In genomic region chr20:50306478-50307423, GRCh38 we compare ENCODE assay signal across 1 cellular context.
TF ChIP-seq lines count a peak whose summit lies in the region.

No MANE protein-coding gene starts in this region.

TF ChIP-seq in HepG2, 621 proteins besides CTCF, POLR2A, EP300 and RAD21 (continued from another document and continues in another):
- TF ChIP-seq BCLAF1 (IDR thresholded peaks at IDR 0.05) (no peak), FOSL1 (CRISPR knock-in tag; IDR thresholded peaks at IDR 0.05; ENCODE audit: borderline replicate concordance) (no peak), AGO1 (IDR thresholded peaks at IDR 0.05; ENCODE audit: low read depth, low read length, poor library complexity, severe bottlenecking) (no peak), HDAC1 (CRISPR knock-in tag; IDR thresholded peaks at IDR 0.05) (no peak; the same call in 1 of the 2 replicates), ZNF383 (CRISPR knock-in tag; IDR thresholded peaks at IDR 0.05; ENCODE audit: borderline replicate concordance) (peak; percentile 19; the same call in 1 of the 2 replicates), NONO (IDR thresholded peaks at IDR 0.05) (no peak), NONO (CRISPR knock-in tag; conservative IDR thresholded peaks at IDR 0.05) (no peak), JDP2 (CRISPR knock-in tag; IDR thresholded peaks at IDR 0.05; ENCODE audit: borderline replicate concordance) (no peak), TFAP4 (IDR thresholded peaks at IDR 0.05; ENCODE audit: borderline replicate concordance, low read depth) (no peak), DMTF1 (CRISPR knock-in tag; IDR thresholded peaks at IDR 0.05) (0 out of 2 replicates have a peak, but pooled peaks have one; percentile 27), ADNP (CRISPR knock-in tag; IDR thresholded peaks at IDR 0.05) (peak; percentile 96), KLF9 (CRISPR knock-in tag; IDR thresholded peaks at IDR 0.05; ENCODE audit: low read depth) (no peak), NCOA1 (CRISPR knock-in tag; IDR thresholded peaks at IDR 0.05) (no peak), ZIK1 (CRISPR knock-in tag; IDR thresholded peaks at IDR 0.05; ENCODE audit: borderline replicate concordance, low read depth) (no peak), YEATS2 (CRISPR knock-in tag; IDR thresholded peaks at IDR 0.05; ENCODE audit: borderline replicate concordance) (peak; percentile 50; the same call in 1 of the 2 replicates), STAT5B (CRISPR knock-in tag; IDR thresholded peaks at IDR 0.05) (no peak), ARID3A (IDR thresholded peaks at IDR 0.05; ENCODE audit: low read depth, low read length) (no peak), HES4 (CRISPR knock-in tag; IDR thresholded peaks at IDR 0.05; ENCODE audit: borderline replicate concordance) (0 out of 2 replicates have a peak, but pooled peaks have one; percentile 27), ERF (CRISPR knock-in tag; IDR thresholded peaks at IDR 0.05) (no peak), ZKSCAN5 (CRISPR knock-in tag; IDR thresholded peaks at IDR 0.05) (no peak), ZNF713 (CRISPR knock-in tag; IDR thresholded peaks at IDR 0.05) (no peak; the same call in 1 of the 2 replicates), PPARG (CRISPR knock-in tag; conservative IDR thresholded peaks at IDR 0.05) (no peak), KLF13 (CRISPR knock-in tag; IDR thresholded peaks at IDR 0.05) (0 out of 2 replicates have a peak, but pooled peaks have one; percentile 12), IRF2 (CRISPR knock-in tag; IDR thresholded peaks at IDR 0.05) (peak; percentile 61; the same call in 1 of the 2 replicates), ZBTB7A (CRISPR knock-in tag; IDR thresholded peaks at IDR 0.05) (peak; percentile 83), GATAD1 (CRISPR knock-in tag; IDR thresholded peaks at IDR 0.05) (no peak), HDAC2 (CRISPR knock-in tag; IDR thresholded peaks at IDR 0.05) (0 out of 2 replicates have a peak, but pooled peaks have one; percentile 20), ZFP36 (IDR thresholded peaks at IDR 0.05; ENCODE audit: borderline replicate concordance, low read depth, low read length, partially characterized antibody) (peak; percentile 83), BRD4 (CRISPR knock-in tag; IDR thresholded peaks at IDR 0.05) (no peak), PHF21A (CRISPR knock-in tag; IDR thresholded peaks at IDR 0.05) (no peak), MTA1 (CRISPR knock-in tag; IDR thresholded peaks at IDR 0.05; ENCODE audit: borderline replicate concordance) (no peak), PCBP2 (optimal IDR thresholded peaks at IDR 0.05; ENCODE audit: low read depth, low read length, poor library complexity, severe bottlenecking) (no peak), JARID2 (CRISPR knock-in tag; IDR thresholded peaks at IDR 0.05; ENCODE audit: insufficient replicate concordance) (no peak), NAIF1 (CRISPR knock-in tag; IDR thresholded peaks at IDR 0.05; ENCODE audit: borderline replicate concordance) (0 out of 2 replicates have a peak, but pooled peaks have one; percentile 76), KDM2A (CRISPR knock-in tag; IDR thresholded peaks at IDR 0.05; ENCODE audit: borderline replicate concordance, low read depth) (no peak), ZFP36L2 (CRISPR knock-in tag; IDR thresholded peaks at IDR 0.05) (no peak), REPIN1 (CRISPR knock-in tag; IDR thresholded peaks at IDR 0.05; ENCODE audit: borderline replicate concordance, low read depth) (no peak; the same call in 1 of the 2 replicates), KDM3A (CRISPR knock-in tag; IDR thresholded peaks at IDR 0.05; ENCODE audit: low read depth) (no peak), ZNF138 (CRISPR knock-in tag; IDR thresholded peaks at IDR 0.05; ENCODE audit: low read depth) (no peak), RFXAP (CRISPR knock-in tag; IDR thresholded peaks at IDR 0.05; ENCODE audit: borderline replicate concordance) (no peak), AHR (CRISPR knock-in tag; IDR thresholded peaks at IDR 0.05) (peak; percentile 52; the same call in 1 of the 2 replicates), ZNF652 (CRISPR knock-in tag; IDR thresholded peaks at IDR 0.05; ENCODE audit: borderline replicate concordance, low read depth) (no peak), ZFP82 (CRISPR knock-in tag; IDR thresholded peaks at IDR 0.05; ENCODE audit: borderline replicate concordance) (peak; percentile 86), SNAI1 (CRISPR knock-in tag; IDR thresholded peaks at IDR 0.05; ENCODE audit: borderline replicate concordance) (peak; percentile 5; the same call in 1 of the 2 replicates), ZNF557 (CRISPR knock-in tag; IDR thresholded peaks at IDR 0.05) (no peak), SAFB2 (CRISPR knock-in tag; IDR thresholded peaks at IDR 0.05; ENCODE audit: borderline replicate concordance, low read depth) (no peak), MED13 (CRISPR knock-in tag; IDR thresholded peaks at IDR 0.05) (no peak), STAT6 (CRISPR knock-in tag; IDR thresholded peaks at IDR 0.05; ENCODE audit: borderline replicate concordance) (no peak), YEATS4 (CRISPR knock-in tag; IDR thresholded peaks at IDR 0.05; ENCODE audit: borderline replicate concordance) (no peak), MATR3 (CRISPR knock-in tag; IDR thresholded peaks at IDR 0.05) (no peak), NR2F6 (IDR thresholded peaks at IDR 0.05) (no peak), NR2F6 (CRISPR knock-in tag; IDR thresholded peaks at IDR 0.05) (no peak), ZFP62 (CRISPR knock-in tag; IDR thresholded peaks at IDR 0.05) (no peak)
- TF ChIP-seq, protein P1, sequence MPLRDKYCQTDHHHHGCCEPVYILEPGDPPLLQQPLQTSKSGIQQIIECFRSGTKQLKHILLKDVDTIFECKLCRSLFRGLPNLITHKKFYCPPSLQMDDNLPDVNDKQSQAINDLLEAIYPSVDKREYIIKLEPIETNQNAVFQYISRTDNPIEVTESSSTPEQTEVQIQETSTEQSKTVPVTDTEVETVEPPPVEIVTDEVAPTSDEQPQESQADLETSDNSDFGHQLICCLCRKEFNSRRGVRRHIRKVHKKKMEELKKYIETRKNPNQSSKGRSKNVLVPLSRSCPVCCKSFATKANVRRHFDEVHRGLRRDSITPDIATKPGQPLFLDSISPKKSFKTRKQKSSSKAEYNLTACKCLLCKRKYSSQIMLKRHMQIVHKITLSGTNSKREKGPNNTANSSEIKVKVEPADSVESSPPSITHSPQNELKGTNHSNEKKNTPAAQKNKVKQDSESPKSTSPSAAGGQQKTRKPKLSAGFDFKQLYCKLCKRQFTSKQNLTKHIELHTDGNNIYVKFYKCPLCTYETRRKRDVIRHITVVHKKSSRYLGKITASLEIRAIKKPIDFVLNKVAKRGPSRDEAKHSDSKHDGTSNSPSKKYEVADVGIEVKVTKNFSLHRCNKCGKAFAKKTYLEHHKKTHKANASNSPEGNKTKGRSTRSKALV (CRISPR knock-in tag; IDR thresholded peaks at IDR 0.05) = no peak
- TF ChIP-seq, protein P2, sequence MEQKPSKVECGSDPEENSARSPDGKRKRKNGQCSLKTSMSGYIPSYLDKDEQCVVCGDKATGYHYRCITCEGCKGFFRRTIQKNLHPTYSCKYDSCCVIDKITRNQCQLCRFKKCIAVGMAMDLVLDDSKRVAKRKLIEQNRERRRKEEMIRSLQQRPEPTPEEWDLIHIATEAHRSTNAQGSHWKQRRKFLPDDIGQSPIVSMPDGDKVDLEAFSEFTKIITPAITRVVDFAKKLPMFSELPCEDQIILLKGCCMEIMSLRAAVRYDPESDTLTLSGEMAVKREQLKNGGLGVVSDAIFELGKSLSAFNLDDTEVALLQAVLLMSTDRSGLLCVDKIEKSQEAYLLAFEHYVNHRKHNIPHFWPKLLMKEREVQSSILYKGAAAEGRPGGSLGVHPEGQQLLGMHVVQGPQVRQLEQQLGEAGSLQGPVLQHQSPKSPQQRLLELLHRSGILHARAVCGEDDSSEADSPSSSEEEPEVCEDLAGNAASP (CRISPR knock-in tag; IDR thresholded peaks at IDR 0.05; ENCODE audit: borderline replicate concordance) = no peak
- TF ChIP-seq, protein P3, sequence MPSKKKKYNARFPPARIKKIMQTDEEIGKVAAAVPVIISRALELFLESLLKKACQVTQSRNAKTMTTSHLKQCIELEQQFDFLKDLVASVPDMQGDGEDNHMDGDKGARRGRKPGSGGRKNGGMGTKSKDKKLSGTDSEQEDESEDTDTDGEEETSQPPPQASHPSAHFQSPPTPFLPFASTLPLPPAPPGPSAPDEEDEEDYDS (CRISPR knock-in tag; IDR thresholded peaks at IDR 0.05) = no peak
- TF ChIP-seq, protein P4, sequence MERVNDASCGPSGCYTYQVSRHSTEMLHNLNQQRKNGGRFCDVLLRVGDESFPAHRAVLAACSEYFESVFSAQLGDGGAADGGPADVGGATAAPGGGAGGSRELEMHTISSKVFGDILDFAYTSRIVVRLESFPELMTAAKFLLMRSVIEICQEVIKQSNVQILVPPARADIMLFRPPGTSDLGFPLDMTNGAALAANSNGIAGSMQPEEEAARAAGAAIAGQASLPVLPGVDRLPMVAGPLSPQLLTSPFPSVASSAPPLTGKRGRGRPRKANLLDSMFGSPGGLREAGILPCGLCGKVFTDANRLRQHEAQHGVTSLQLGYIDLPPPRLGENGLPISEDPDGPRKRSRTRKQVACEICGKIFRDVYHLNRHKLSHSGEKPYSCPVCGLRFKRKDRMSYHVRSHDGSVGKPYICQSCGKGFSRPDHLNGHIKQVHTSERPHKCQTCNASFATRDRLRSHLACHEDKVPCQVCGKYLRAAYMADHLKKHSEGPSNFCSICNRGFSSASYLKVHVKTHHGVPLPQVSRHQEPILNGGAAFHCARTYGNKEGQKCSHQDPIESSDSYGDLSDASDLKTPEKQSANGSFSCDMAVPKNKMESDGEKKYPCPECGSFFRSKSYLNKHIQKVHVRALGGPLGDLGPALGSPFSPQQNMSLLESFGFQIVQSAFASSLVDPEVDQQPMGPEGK (CRISPR knock-in tag; IDR thresholded peaks at IDR 0.05) = no peak
